In genomic region chr6:162864901-162865300, GRCh38 we compare ENCODE assay signal across 24 cellular contexts.
"Had no signal": no experiment of that assay in that cellular context is flagged by ENCODE, and none has a peak within 500 bp of the region (broad histone marks: within the 10 kb centered on the region; RNA-seq: fewer than 3 reads in every experiment).

No MANE protein-coding gene starts in this region.

- H3K36me3 ChIP-seq: breast epithelium, SJCRH30 had no signal

- H3K4me2 ChIP-seq: KMS-11 had no signal

- H3K9ac ChIP-seq: KMS-11 had no signal

- H3K4me1 ChIP-seq: body of pancreas, breast epithelium, SJCRH30 had no signal

- H3K27ac ChIP-seq: body of pancreas, breast epithelium, KMS-11, SJCRH30, SK-N-MC had no signal

- DNase-seq: activated CD4-positive, alpha-beta T cell treated with anti-CD3 and anti-CD28 coated beads, Interleukin-2, amount 10 ng/mL, durations not matched to agents 7 days and 5 days; activated CD4-positive, alpha-beta T cell treated with anti-CD3 and anti-CD28 coated beads, Interleukin-2, amount 50 U/mL, for 48 hours; activated CD8-positive, alpha-beta T cell treated with anti-CD3 and anti-CD28 coated beads, Interleukin-2, amount 10 ng/mL, durations not matched to agents 7 days and 5 days; activated gamma-delta T cell; activated naive CD4-positive, alpha-beta T cell treated with Interleukin-2 at 50 U/mL for 16 hours; activated T-cell treated with anti-CD3 and anti-CD28 coated beads, Interleukin-2, amount 50 U/mL, for 24 hours; anterior cingulate cortex; body of pancreas; NCI-H1092 treated with DMSO at 0.1 percent for 48 hours; NCI-H1417 treated with DMSO at 0.1 percent for 48 hours; NCI-H187 treated with DMSO at 0.1 percent for 48 hours; NCI-H2081; NCI-H2171 treated with DMSO at 0.1 percent for 48 hours; NCI-H226; NCI-H446 treated with DMSO at 0.1 percent for 48 hours; NCI-H69; SHP77; T1000 had no signal

- H3K27me3 ChIP-seq: body of pancreas, breast epithelium had no signal

- H3K9me3 ChIP-seq: body of pancreas, breast epithelium, SJCRH30 had no signal

- ATAC-seq: activated CD8-positive, alpha-beta T cell treated with anti-CD3 and anti-CD28 coated beads, Interleukin-2, amount 10 ng/mL, durations not matched to agents 7 days and 5 days; activated naive CD4-positive, alpha-beta T cell treated with anti-CD3 and anti-CD28 coated beads, Interleukin-2, amount 50 U/mL, for 72 hours; body of pancreas; Panc1 had no signal

- H3K4me3 ChIP-seq: body of pancreas, breast epithelium, SJCRH30, SK-N-MC had no signal
